8 cellular contexts compared by ENCODE assay signal in genomic region chr2:35410431-35411061, GRCh38.
DNase-seq lines count a peak whose midpoint lies in the region; ATAC-seq and TF ChIP-seq lines count a peak whose summit lies in the region.

No MANE protein-coding gene starts in this region.

- H3K36me3 Mint-ChIP-seq in GM23338 (ENCODE audit: low read depth) (no peaks in the 10 kb centered on the region), neural crest cell (ENCODE audit: low read depth) (no peaks in the 10 kb centered on the region)

- peaks cover 5% of the 10 kb centered on the region; the same call in 2 of the 3 replicates for H3K9me3 Mint-ChIP-seq in GM23338
- no peaks in the 10 kb centered on the region for H3K9me3 Mint-ChIP-seq in neural crest cell

- no peaks in the 10 kb centered on the region for H3K36me3 ChIP-seq in GM23338 (ENCODE audit: insufficient read depth)

- no peaks in the 10 kb centered on the region for H4K20me1 ChIP-seq in GM23338 (replicated peaks; ENCODE audit: insufficient read depth)

- ATAC-seq in GM23338, result peak; percentile 39

- peaks cover 2% of the 10 kb centered on the region for H3K4me1 ChIP-seq in GM23338 (ENCODE audit: insufficient read depth)

- H3K27ac Mint-ChIP-seq in GM23338 (no peak overlapping the region), neural crest cell (ENCODE audit: unreplicated experiment) (no peak overlapping the region)

- H3F3A ChIP-seq in GM23338 (replicated peaks; ENCODE audit: low read depth), result no peaks in the 10 kb centered on the region

- H2AFZ ChIP-seq in GM23338, result peak overlapping the region; percentile 53; the same call in 1 of the 2 replicates

- peak; percentile 7 to 33 for DNase-seq in activated CD4-positive, alpha-beta T cell treated with anti-CD3 and anti-CD28 coated beads for 24 hours (ENCODE audit: low read depth in 2 of 2)
- no peak for DNase-seq in activated CD4-positive, alpha-beta T cell treated with anti-CD3 and anti-CD28 coated beads for 1 hour
- peak; percentile 70 for DNase-seq in GM23338 (ENCODE audit: low spot score)
- peak; percentile 54 for DNase-seq in LoVo (ENCODE audit: low spot score)
- peak; percentile 6 for DNase-seq in epithelial cell of prostate (ENCODE audit: low read depth, low spot score)
- peak; percentile 72 for DNase-seq in neural crest cell (ENCODE audit: low read depth, low spot score)
- no peak for DNase-seq in SHP77 treated with DMSO at 0.1 percent for 48 hours (lab: John Stamatoyannopoulos, UW)

- TF ChIP-seq CTCF in GM23338 (conservative IDR thresholded peaks at IDR 0.05; ENCODE audit: low read depth in 2 of 2) (peak; percentile 89 to 99), WI38 (IDR thresholded peaks at IDR 0.05; ENCODE audit: low read depth, low read length) (peak; percentile 39), neural crest cell (conservative IDR thresholded peaks at IDR 0.05) (peak; percentile 98)

- H3K4me3 ChIP-seq in GM23338 (no peak overlapping the region), WI38 (ENCODE audit: low read depth, low read length) (no peak overlapping the region)

- H3K4me1 Mint-ChIP-seq in GM23338 (peaks cover 5% of the 10 kb centered on the region), neural crest cell (no peaks in the 10 kb centered on the region)

- H3K4me2 ChIP-seq in GM23338, result no peak overlapping the region

- no peaks in the 10 kb centered on the region for H3K27me3 ChIP-seq in GM23338 (ENCODE audit: insufficient read depth)

- no peak overlapping the region for H3K27ac ChIP-seq in GM23338 (ENCODE audit: low read depth)
- H3K27ac ChIP-seq in epithelial cell of prostate, result no peak overlapping the region

- H3K27me3 Mint-ChIP-seq in GM23338 (ENCODE audit: insufficient read depth, low read depth, poor library complexity) (peaks cover 1% of the 10 kb centered on the region), neural crest cell (ENCODE audit: low read depth) (no peaks in the 10 kb centered on the region)

- no peaks in the 10 kb centered on the region for H3K79me2 ChIP-seq in GM23338 (replicated peaks; ENCODE audit: insufficient read depth)

- H3K9me2 ChIP-seq in GM23338 (ENCODE audit: insufficient read depth), result 0 out of 2 replicates have a peak, but pooled peaks cover 2% of the 10 kb centered on the region

- H3K4me3 Mint-ChIP-seq in GM23338 (no peak overlapping the region), neural crest cell (no peak overlapping the region)

TF ChIP-seq in GM23338, 12 proteins besides CTCF, POLR2A, EP300 and RAD21:
- TF ChIP-seq CREB1 (CRISPR knock-in tag; IDR thresholded peaks at IDR 0.05; ENCODE audit: low read depth) (0 out of 2 replicates have a peak, but pooled peaks have one; percentile 3), ZNF331 (CRISPR knock-in tag; IDR thresholded peaks at IDR 0.05; ENCODE audit: low read depth) (no peak)

Comparison
In these comparisons a context has a peak if more than half of its experiments do, and no peak if none do; other contexts are left out.
1. DNase-seq: peak in activated CD4-positive, alpha-beta T cell treated with anti-CD3 and anti-CD28 coated beads for 24 hours (2 of 2), GM23338 (single experiment), LoVo (single experiment), epithelial cell of prostate (single experiment) and neural crest cell (single experiment); none in activated CD4-positive, alpha-beta T cell treated with anti-CD3 and anti-CD28 coated beads for 1 hour (single experiment) and SHP77 treated with DMSO at 0.1 percent for 48 hours (single experiment).
2. CTCF ChIP-seq: peak in every context shown above with its lines; median percentile 98 in neural crest cell; 94 in GM23338; 39 in WI38.